Comparison of ENCODE assay signal across 14 cellular contexts in the genomic region with DNA sequence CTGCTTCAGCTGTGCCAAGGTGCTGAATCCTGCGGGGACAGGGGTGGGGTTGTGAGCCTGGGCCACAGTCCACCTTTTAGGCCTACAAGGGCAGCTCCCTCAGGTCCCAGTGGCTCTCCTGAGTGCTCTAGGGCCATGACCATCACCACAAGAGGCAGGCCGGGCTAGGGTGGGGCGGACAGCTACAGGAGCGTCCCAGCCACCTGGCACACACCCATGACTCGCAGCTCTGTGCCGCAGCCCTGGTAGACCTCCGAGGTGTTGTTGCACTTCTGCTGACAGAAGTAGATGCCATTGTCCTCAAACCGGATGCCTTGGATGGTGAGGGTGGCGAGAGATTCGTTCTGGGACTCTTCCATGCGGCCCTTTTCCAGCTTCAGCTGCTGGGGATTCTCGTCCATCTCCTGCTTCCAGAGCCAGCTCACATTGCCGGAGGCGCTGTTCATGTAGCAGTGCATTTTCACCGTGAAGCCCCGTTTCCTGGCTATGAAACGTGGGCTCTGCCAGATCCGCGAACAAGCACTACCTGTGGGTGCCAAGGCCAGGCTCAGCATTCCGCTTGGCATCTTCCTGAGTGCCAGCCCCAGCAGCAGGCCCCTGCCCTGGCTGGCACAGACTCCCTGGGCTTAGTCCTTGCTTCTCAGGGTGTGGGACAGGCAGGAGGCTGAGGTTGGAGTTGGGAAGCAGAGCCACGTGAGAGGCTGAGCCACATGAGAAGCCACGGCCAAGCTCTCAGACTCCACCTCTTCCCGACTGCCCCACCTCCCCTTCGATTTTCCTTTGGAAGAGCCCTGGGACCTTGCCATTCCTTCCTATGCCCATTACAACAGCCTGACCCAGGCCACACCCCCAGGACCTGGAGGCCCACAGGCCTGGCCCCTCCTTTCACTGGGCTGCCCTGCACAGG. TPM values are rescaled to one million over a fixed set of nuclear protein-coding genes. Genes with fewer than 3 reads are reported as not detected.
A peak's percentile ranks its signal among the peaks of the same experiment; 100 is the strongest.
DNase-seq lines count a peak whose midpoint lies in the region; ATAC-seq and TF ChIP-seq lines count a peak whose summit lies in the region.
"Had no signal": no experiment of that assay in that cellular context is flagged by ENCODE, and none has a peak within 500 bp of the region (broad histone marks: within the 10 kb centered on the region; RNA-seq: fewer than 3 reads in every experiment).

No MANE protein-coding gene starts in this region.

- H3K9me2 ChIP-seq in SU-DHL-6 (replicated peaks; ENCODE audit: insufficient read depth, low read length), result no peaks in the 10 kb centered on the region

- H2AFZ ChIP-seq in SU-DHL-6 (ENCODE audit: low read depth, low read length, severe bottlenecking), result no peak overlapping the region

- H3K36me3 Mint-ChIP-seq in T-helper 2 cell treated with Interferon-gamma antibody and Interleukin-4, amounts not matched to agents 5 μg/mL and 100 μg/mL, for 36 hours (ENCODE audit: low read depth), result peaks cover 7% of the 10 kb centered on the region
- H3K36me3 Mint-ChIP-seq in stimulated activated effector memory CD8-positive, alpha-beta T cell treated with anti-CD3 and anti-CD28 coated beads, Interleukin-12 subunit alpha, Interleukin-12 subunit beta, amount 100 ng/mL, for 72 hours, result no peaks in the 10 kb centered on the region

- H3K4me2 ChIP-seq in SU-DHL-6 (ENCODE audit: low read depth, low read length, poor library complexity, severe bottlenecking), result peak overlapping the region; percentile 89

- peak overlapping the region; percentile 100 for H3K4me3 ChIP-seq in SU-DHL-6 (ENCODE audit: insufficient read depth, low read length, poor library complexity, severe bottlenecking)
- peak overlapping the region; percentile 55 for H3K4me3 ChIP-seq in left ventricle myocardium inferior

- H3K27me3 ChIP-seq in SU-DHL-6 (ENCODE audit: low read length) (no peaks in the 10 kb centered on the region), left ventricle myocardium inferior (ENCODE audit: low read depth) (peaks cover 4% of the 10 kb centered on the region)

- DNase-seq in T-helper 2 cell treated with Interferon-gamma antibody and Interleukin-4, amounts not matched to agents 5 μg/mL and 100 μg/mL, for 36 hours (ENCODE audit: low spot score), result no peak
- DNase-seq in T-helper 2 cell, result no peak
- no peak for DNase-seq in left ventricle myocardium inferior
- no peak for DNase-seq in stimulated activated effector memory CD8-positive, alpha-beta T cell treated with anti-CD3 and anti-CD28 coated beads, Interleukin-12 subunit alpha, Interleukin-12 subunit beta, amount 100 ng/mL, for 72 hours (ENCODE audit: low spot score in 2 of 2)
- no peak for DNase-seq in GM19240 (ENCODE audit: insufficient read length, low spot score)
- no peak for DNase-seq in nucleus accumbens (lab: John Stamatoyannopoulos, UW)
- DNase-seq: activated CD4-positive, alpha-beta T cell treated with anti-CD3 and anti-CD28 coated beads, Interleukin-2, amount 50 U/mL, for 4 hours; amygdala; EL; kidney glomerular epithelial cell; NCI-H1417 treated with DMSO at 0.1 percent for 48 hours; OCI-M1 had no signal

- peaks cover 71% of the 10 kb centered on the region for H3F3A ChIP-seq in SU-DHL-6 (ENCODE audit: insufficient read depth)

- H3K4me1 ChIP-seq in left ventricle myocardium inferior, result peaks cover 28% of the 10 kb centered on the region

- peaks cover 13% of the 10 kb centered on the region for H3K4me1 Mint-ChIP-seq in T-helper 2 cell treated with Interferon-gamma antibody and Interleukin-4, amounts not matched to agents 5 μg/mL and 100 μg/mL, for 36 hours (ENCODE audit: low read depth)
- peaks cover 28% of the 10 kb centered on the region for H3K4me1 Mint-ChIP-seq in stimulated activated effector memory CD8-positive, alpha-beta T cell treated with anti-CD3 and anti-CD28 coated beads, Interleukin-12 subunit alpha, Interleukin-12 subunit beta, amount 100 ng/mL, for 72 hours

- H3K9me3 ChIP-seq in SU-DHL-6 (ENCODE audit: insufficient read depth, low read length) (no peaks in the 10 kb centered on the region), left ventricle myocardium inferior (replicated peaks) (no peaks in the 10 kb centered on the region)

- no peaks in the 10 kb centered on the region for H4K20me1 ChIP-seq in SU-DHL-6 (ENCODE audit: low read depth, low read length)

- TF ChIP-seq CTCF in SU-DHL-6 (IDR thresholded peaks at IDR 0.05; ENCODE audit: insufficient read depth, low read length, poor library complexity, severe bottlenecking), result no peak
- no peak for TF ChIP-seq CTCF in left ventricle myocardium inferior (IDR thresholded peaks at IDR 0.05; ENCODE audit: borderline replicate concordance)

- no peaks in the 10 kb centered on the region for H3K9me3 Mint-ChIP-seq in T-helper 2 cell treated with Interferon-gamma antibody and Interleukin-4, amounts not matched to agents 5 μg/mL and 100 μg/mL, for 36 hours
- H3K9me3 Mint-ChIP-seq in stimulated activated effector memory CD8-positive, alpha-beta T cell treated with anti-CD3 and anti-CD28 coated beads, Interleukin-12 subunit alpha, Interleukin-12 subunit beta, amount 100 ng/mL, for 72 hours, result no peaks in the 10 kb centered on the region

- H3K27ac Mint-ChIP-seq in T-helper 2 cell treated with Interferon-gamma antibody and Interleukin-4, amounts not matched to agents 5 μg/mL and 100 μg/mL, for 36 hours, result no peak overlapping the region
- peak overlapping the region; percentile 92 for H3K27ac Mint-ChIP-seq in stimulated activated effector memory CD8-positive, alpha-beta T cell treated with anti-CD3 and anti-CD28 coated beads, Interleukin-12 subunit alpha, Interleukin-12 subunit beta, amount 100 ng/mL, for 72 hours

- peak overlapping the region; percentile 97 for H3K4me3 Mint-ChIP-seq in T-helper 2 cell treated with Interferon-gamma antibody and Interleukin-4, amounts not matched to agents 5 μg/mL and 100 μg/mL, for 36 hours
- H3K4me3 Mint-ChIP-seq in stimulated activated effector memory CD8-positive, alpha-beta T cell treated with anti-CD3 and anti-CD28 coated beads, Interleukin-12 subunit alpha, Interleukin-12 subunit beta, amount 100 ng/mL, for 72 hours, result peak overlapping the region; percentile 83

- intact Hi-C loops in left ventricle myocardium inferior (cut with micrococcal nuclease), result no loop called here

- no peak for ATAC-seq in stimulated activated effector memory CD8-positive, alpha-beta T cell treated with anti-CD3 and anti-CD28 coated beads, Interleukin-12 subunit alpha, Interleukin-12 subunit beta, amount 100 ng/mL, for 72 hours
- ATAC-seq in GM21576 (IDR thresholded peaks at IDR 0.05; ENCODE audit: unreplicated experiment), result no peak

- H3K36me3 ChIP-seq in SU-DHL-6 (ENCODE audit: low read length) (peaks cover 7% of the 10 kb centered on the region; the same call in 1 of the 2 replicates), left ventricle myocardium inferior (no peaks in the 10 kb centered on the region)

- H3K27me3 Mint-ChIP-seq in T-helper 2 cell treated with Interferon-gamma antibody and Interleukin-4, amounts not matched to agents 5 μg/mL and 100 μg/mL, for 36 hours (ENCODE audit: low read depth), result no peaks in the 10 kb centered on the region

- H3K27ac ChIP-seq in SU-DHL-6 (ENCODE audit: low read depth, low read length) (peak overlapping the region; percentile 98), left ventricle myocardium inferior (replicated peaks) (peak overlapping the region; percentile 82)

- peaks cover 32% of the 10 kb centered on the region for H3K79me2 ChIP-seq in SU-DHL-6 (ENCODE audit: insufficient read depth, low read length)

- peak overlapping the region; percentile 100 for H3K9ac ChIP-seq in SU-DHL-6 (ENCODE audit: low read length)

RNA-seq across cellular contexts. Expression of gene CD79B, which starts 2.0 kb away (rescaled TPM):
- total RNA-seq in left ventricle myocardium inferior, result 4.6 TPM

RNA-seq across cellular contexts. Expression of gene GH1, which starts 11.5 kb away (rescaled TPM):
- not detected for total RNA-seq in left ventricle myocardium inferior

RNA-seq across cellular contexts. Expression of gene CSHL1, which starts 19.1 kb away (rescaled TPM):
- not detected for total RNA-seq in left ventricle myocardium inferior

RNA-seq across cellular contexts. Expression of gene CSH1, which starts 33.7 kb away (rescaled TPM):
- total RNA-seq in left ventricle myocardium inferior, result not detected

RNA-seq across cellular contexts. Expression of gene SCN4A, which starts 42.6 kb away (rescaled TPM):
- 1.2 TPM for total RNA-seq in left ventricle myocardium inferior
